9 cellular contexts compared by ENCODE assay signal in the genomic region with DNA sequence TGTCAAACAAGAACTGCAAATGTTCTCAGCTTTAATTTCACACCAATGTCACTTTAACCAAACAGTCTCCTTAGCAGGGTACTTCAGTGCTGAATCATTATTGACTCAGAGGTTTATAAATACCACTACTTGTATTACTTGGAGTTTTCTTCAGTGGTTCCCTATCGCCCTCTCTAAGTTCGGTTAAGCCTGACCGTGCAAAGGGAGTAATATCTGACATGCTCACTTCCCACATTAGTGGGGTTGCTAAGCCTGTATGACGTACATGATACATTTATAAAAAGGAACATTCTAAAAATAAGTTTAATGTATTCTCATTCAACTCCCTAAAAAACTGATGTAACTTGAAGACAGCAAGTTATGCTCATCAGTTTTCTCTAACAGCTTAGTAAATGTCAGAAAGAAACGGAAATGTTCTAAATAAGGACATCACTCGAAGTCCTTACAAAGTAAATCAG.
DNase-seq lines count a peak whose midpoint lies in the region; ATAC-seq and TF ChIP-seq lines count a peak whose summit lies in the region.
"Had no signal": no experiment of that assay in that cellular context is flagged by ENCODE, and none has a peak within 500 bp of the region (broad histone marks: within the 10 kb centered on the region; RNA-seq: fewer than 3 reads in every experiment).

No MANE protein-coding gene starts in this region.

- H3K9me3 ChIP-seq in T-helper 17 cell (ENCODE audit: control insufficient read depth, low read length, poor library complexity, severe bottlenecking): no peaks in the 10 kb centered on the region

- H3K36me3 Mint-ChIP-seq in T-helper 17 cell (ENCODE audit: low read depth): no peaks in the 10 kb centered on the region
- H3K36me3 Mint-ChIP-seq: brain had no signal

- ATAC-seq in HG03103 (IDR thresholded peaks at IDR 0.05; ENCODE audit: low read depth, unreplicated experiment) (peak; percentile 97), T-helper 17 cell (peak; percentile 35)

- no peak overlapping the region for H3K4me3 Mint-ChIP-seq in T-helper 17 cell

- no peak overlapping the region for H3K27ac Mint-ChIP-seq in T-helper 17 cell

- H3K27me3 Mint-ChIP-seq in T-helper 17 cell: peaks cover 16% of the 10 kb centered on the region

- H3K4me1 Mint-ChIP-seq in T-helper 17 cell: no peaks in the 10 kb centered on the region

- TF ChIP-seq CTCF in AG09319 (IDR thresholded peaks at IDR 0.05; ENCODE audit: low read depth, low read length): no peak

- DNase-seq in AG09319 (ENCODE audit: extremely low read depth, low read depth) (peak; percentile 72), GM19238 (ENCODE audit: insufficient read length, low spot score) (peak; percentile 7), T-helper 17 cell (no peak), kidney glomerular epithelial cell (lab: John Stamatoyannopoulos, UW) (peak; percentile 72), SKM-1 treated with dmso at 0.1 percent for 144 hours (lab: John Stamatoyannopoulos, UW; ENCODE audit: unreplicated experiment) (no peak)
- DNase-seq in activated CD8-positive, alpha-beta memory T cell treated with anti-CD3 and anti-CD28 coated beads for 24 hours: no peak
- no peak for DNase-seq in activated CD4-positive, CD25-positive, alpha-beta regulatory T cell (lab: John Stamatoyannopoulos, UW)

Comparison
In these comparisons a context has a peak if more than half of its experiments do, and no peak if none do; other contexts are left out.
1. DNase-seq: peak in AG09319 (single experiment), GM19238 (single experiment) and kidney glomerular epithelial cell (single experiment); none in T-helper 17 cell (0 of 3), SKM-1 treated with dmso at 0.1 percent for 144 hours (single experiment), activated CD8-positive, alpha-beta memory T cell treated with anti-CD3 and anti-CD28 coated beads for 24 hours (single experiment) and activated CD4-positive, CD25-positive, alpha-beta regulatory T cell (0 of 4).